In the genomic region with DNA sequence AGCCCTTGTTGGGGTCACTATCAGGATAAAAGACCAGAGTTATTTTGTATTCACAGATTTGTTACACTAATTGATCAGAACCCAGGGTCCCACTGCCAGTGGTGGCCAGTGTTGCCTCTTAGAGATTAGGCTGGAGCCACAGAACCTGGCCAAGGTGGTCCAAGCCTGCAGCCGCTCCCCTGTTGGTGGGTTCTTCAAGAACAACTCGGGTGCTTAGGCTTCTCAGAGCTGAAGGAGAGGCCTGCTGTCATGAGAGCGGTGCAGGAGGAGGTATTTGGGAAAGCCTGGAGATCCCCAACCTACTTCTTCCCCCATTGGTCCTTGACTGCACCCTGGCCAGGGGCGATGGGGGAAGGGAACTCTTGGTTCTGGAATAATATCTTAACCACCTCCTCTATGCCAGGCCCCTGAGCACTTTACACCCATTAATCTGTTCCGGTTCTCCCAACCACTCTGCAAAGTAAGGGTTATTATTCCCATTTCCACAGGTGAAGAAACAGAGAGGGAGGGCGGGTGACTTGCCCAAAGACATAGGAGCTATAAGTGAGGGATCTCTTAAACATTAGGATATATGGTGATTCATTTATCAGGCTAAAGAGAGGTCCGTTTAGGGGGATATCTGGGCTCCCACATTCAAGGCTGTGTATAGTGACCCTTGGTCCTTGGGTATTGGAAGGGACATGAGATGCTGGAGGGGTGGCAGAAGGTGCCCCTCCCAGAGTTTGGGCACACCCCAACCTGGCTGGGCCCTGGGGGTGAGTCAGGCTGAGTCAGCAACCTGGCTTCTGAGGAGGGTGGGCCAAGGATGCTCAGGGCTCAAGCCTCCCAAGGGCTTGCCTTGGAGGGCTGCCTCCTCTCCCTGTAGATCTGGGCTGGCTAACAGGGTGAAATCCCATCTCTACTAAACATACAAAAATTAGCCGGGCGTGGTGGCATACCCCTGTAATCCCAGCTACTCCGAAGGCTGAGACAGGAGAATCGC, we compare ENCODE assay signal across 8 cellular contexts. TPM values are rescaled to one million over a fixed set of nuclear protein-coding genes. Genes with fewer than 3 reads are reported as not detected.
DNase-seq lines count a peak whose midpoint lies in the region; ATAC-seq and TF ChIP-seq lines count a peak whose summit lies in the region.

No MANE protein-coding gene starts in this region.

- peak; percentile 73 for ATAC-seq in esophagus mucosa
- ATAC-seq in HG02763 (IDR thresholded peaks at IDR 0.05; ENCODE audit: unreplicated experiment), result no peak

- H3K36me3 Mint-ChIP-seq in CD14-positive monocyte, result peaks cover 3 to 12% of the 10 kb centered on the region in 2 donors

- H2BK12ac ChIP-seq in trophoblast cell (ENCODE audit: low read length), result peak overlapping the region; percentile 53

- H3K14ac ChIP-seq in trophoblast cell (ENCODE audit: low read length), result peak overlapping the region; percentile 14

- no peak overlapping the region for H3K4me3 ChIP-seq in PC-9
- no peak overlapping the region for H3K4me3 ChIP-seq in trophoblast cell (ENCODE audit: low read depth, low read length)

- peaks cover 40% of the 10 kb centered on the region for H3K4me1 ChIP-seq in PC-9 (replicated peaks; ENCODE audit: insufficient read depth)
- H3K4me1 ChIP-seq in trophoblast cell (ENCODE audit: control insufficient read depth in 1 of 2, insufficient read depth in 2 of 2, low read length in 2 of 2), result peaks cover 25 to 32% of the 10 kb centered on the region in 2 experiments

- DNase-seq in CD14-positive monocyte (ENCODE audit: low spot score), result no peak
- no peak for DNase-seq in PC-9
- DNase-seq in trophoblast cell, result no peak
- DNase-seq in activated naive CD4-positive, alpha-beta T cell treated with anti-CD3 and anti-CD28 coated beads, Interleukin-2, amount 50 U/mL, for 16 hours, result no peak
- DNase-seq in NCI-H2171 treated with DMSO at 0.1 percent for 48 hours (lab: John Stamatoyannopoulos, UW), result no peak
- DNase-seq in nucleus accumbens (lab: John Stamatoyannopoulos, UW), result no peak

- H3K36me3 ChIP-seq in PC-9 (ENCODE audit: low read depth), result no peaks in the 10 kb centered on the region
- peaks cover 0 to under 1% of the 10 kb centered on the region in 2 experiments for H3K36me3 ChIP-seq in trophoblast cell (ENCODE audit: control insufficient read depth in 1 of 2, insufficient read depth in 2 of 2, low read length in 2 of 2)

- H2BK5ac ChIP-seq in trophoblast cell (ENCODE audit: low read depth, low read length, poor library complexity), result peak overlapping the region; percentile 3

- H3K27ac ChIP-seq in PC-9 (peak overlapping the region; percentile 62), trophoblast cell (ENCODE audit: low read depth, low read length) (peak overlapping the region; percentile 32)

- peaks cover 16% of the 10 kb centered on the region; the same call in 1 of the 2 replicates for H3F3A ChIP-seq in PC-9 (ENCODE audit: insufficient read depth, low read depth)

- no TSS peak for BruUV-seq in PC-9 (replicated peaks; lab: Mats Ljungman, UMichigan)

- TF ChIP-seq CTCF in CD14-positive monocyte (IDR thresholded peaks at IDR 0.05) (no peak), PC-9 (conservative IDR thresholded peaks at IDR 0.05) (no peak)

- peak overlapping the region; percentile 51 for H2AK5ac ChIP-seq in trophoblast cell (ENCODE audit: low read length)

- H3K27ac Mint-ChIP-seq in CD14-positive monocyte, result peak overlapping the region in 5 of 7 donors; percentile 86 to 96 (median 91)

- H3K23ac ChIP-seq in trophoblast cell (ENCODE audit: low read length), result no peak overlapping the region

- no CpG with 5 or more reads among the region's 11 CpGs for WGBS in trophoblast cell (ENCODE audit: extremely low coverage, insufficient coverage, insufficient read length)

- peak overlapping the region; percentile 49 for H3K4me2 ChIP-seq in PC-9
- H3K4me2 ChIP-seq in trophoblast cell (ENCODE audit: low read length), result no peak overlapping the region

- peak overlapping the region; percentile 4 for H2BK120ac ChIP-seq in trophoblast cell (ENCODE audit: insufficient read depth, low read length, poor library complexity)

- intact Hi-C loops in CD14-positive monocyte (cut with micrococcal nuclease), result loop anchor here in 1 of 2 donors (5.0 kb wide), 1 partner anchor 34 kb away; no protein-coding TSS in a partner anchor
- intact Hi-C loops in PC-9 (cut with micrococcal nuclease; ENCODE audit: unreplicated experiment), result loop anchor here (1.0 to 2.0 kb wide), 3 partner anchors 10 to 32 kb away; partner anchors contain the start of gene TENT5B

- peaks cover 61% of the 10 kb centered on the region for H3K4me1 Mint-ChIP-seq in CD14-positive monocyte

- H3K27me3 ChIP-seq in PC-9 (ENCODE audit: insufficient read depth, low read depth) (no peaks in the 10 kb centered on the region), trophoblast cell (ENCODE audit: insufficient read depth, low read length) (peaks cover 4% of the 10 kb centered on the region)

- H3K4me3 Mint-ChIP-seq in CD14-positive monocyte, result no peak overlapping the region

- CTCF ChIA-PET in PC-9 (lab: Charles Lee), result interaction anchor here (0.5 to 4.0 kb wide), 12 partner anchors 9 to 1219 kb away, joined by 3 to 23 read pairs (median 6); no protein-coding TSS in a partner anchor

- no peak overlapping the region for H2AFZ ChIP-seq in PC-9
- no peak overlapping the region for H2AFZ ChIP-seq in trophoblast cell (ENCODE audit: insufficient read depth, low read length, poor library complexity)

- H4K91ac ChIP-seq in trophoblast cell (ENCODE audit: low read depth, low read length), result peak overlapping the region; percentile 52

- H4K12ac ChIP-seq in trophoblast cell (ENCODE audit: low read depth, low read length), result no peak overlapping the region

- no peak overlapping the region for H3K18ac ChIP-seq in trophoblast cell (ENCODE audit: low read length)

- H3K9me3 Mint-ChIP-seq in CD14-positive monocyte, result peaks cover 0 to 14% (median 2%) of the 10 kb centered on the region in 7 donors

- H4K8ac ChIP-seq in trophoblast cell (ENCODE audit: low read depth, low read length), result no peak overlapping the region

- H3K27me3 Mint-ChIP-seq in CD14-positive monocyte (ENCODE audit: low read depth in 3 of 3), result peaks cover 28 to 34% (median 31%) of the 10 kb centered on the region in 3 donors

- H3K4ac ChIP-seq in trophoblast cell (ENCODE audit: low read depth, low read length), result no peak overlapping the region

- no peaks in the 10 kb centered on the region for H4K20me1 ChIP-seq in PC-9 (ENCODE audit: insufficient read depth)

- POLR2A ChIA-PET in PC-9 (lab: Charles Lee; ENCODE audit: unreplicated experiment), result interaction anchor here (0.9 kb wide), 1 partner anchor 9 kb away, joined by 3 read pairs; no protein-coding TSS in a partner anchor

- peaks cover 14% of the 10 kb centered on the region for H3K79me1 ChIP-seq in trophoblast cell (ENCODE audit: low read length)

- H3K9ac ChIP-seq in trophoblast cell (ENCODE audit: low read length), result no peak overlapping the region

- H3K9me2 ChIP-seq in PC-9 (ENCODE audit: insufficient read depth), result no peaks in the 10 kb centered on the region

- H3K79me2 ChIP-seq in PC-9 (ENCODE audit: low read depth), result peaks cover 11% of the 10 kb centered on the region
- peaks cover 3% of the 10 kb centered on the region for H3K79me2 ChIP-seq in trophoblast cell (ENCODE audit: control insufficient read depth, insufficient read depth, low read length, poor library complexity)

- H3K9me3 ChIP-seq in PC-9 (ENCODE audit: insufficient read depth, low read depth) (no peaks in the 10 kb centered on the region), trophoblast cell (ENCODE audit: insufficient read depth, low read depth, low read length) (no peaks in the 10 kb centered on the region)

RNA-seq across cellular contexts. Expression of gene TRNP1, which starts 5.1 kb away (rescaled TPM):
- under 1 TPM; 0.55 to 0.92 TPM for polyA plus RNA-seq in CD14-positive monocyte
- 7.4 and 7.9 TPM in 2 replicates for total RNA-seq in PC-9 (2021)
- total RNA-seq in esophagus mucosa, result 75.0 TPM
- 1.8 and 2.3 TPM in 2 replicates for polyA plus RNA-seq in trophoblast cell (2013)

RNA-seq across cellular contexts. Expression of gene TENT5B, which starts 14.0 kb away (rescaled TPM):
- polyA plus RNA-seq in CD14-positive monocyte, result under 1 TPM; 0.27 to 0.58 TPM
- total RNA-seq in PC-9 (2021) (3.6 and 4.9 TPM in 2 replicates), esophagus mucosa (51.3 TPM)
- polyA plus RNA-seq in trophoblast cell (2013), result 10.9 and 11.1 TPM in 2 replicates

RNA-seq across cellular contexts. Expression of gene KDF1, which starts 38.3 kb away (rescaled TPM):
- not detected for polyA plus RNA-seq in CD14-positive monocyte
- 20.5 and 21.3 TPM in 2 replicates for total RNA-seq in PC-9 (2021)
- total RNA-seq in esophagus mucosa, result 16.5 TPM
- polyA plus RNA-seq in trophoblast cell (2013), result 10.6 and 10.8 TPM in 2 replicates
